ENCODE assay signal across 9 cellular contexts in the genomic region with DNA sequence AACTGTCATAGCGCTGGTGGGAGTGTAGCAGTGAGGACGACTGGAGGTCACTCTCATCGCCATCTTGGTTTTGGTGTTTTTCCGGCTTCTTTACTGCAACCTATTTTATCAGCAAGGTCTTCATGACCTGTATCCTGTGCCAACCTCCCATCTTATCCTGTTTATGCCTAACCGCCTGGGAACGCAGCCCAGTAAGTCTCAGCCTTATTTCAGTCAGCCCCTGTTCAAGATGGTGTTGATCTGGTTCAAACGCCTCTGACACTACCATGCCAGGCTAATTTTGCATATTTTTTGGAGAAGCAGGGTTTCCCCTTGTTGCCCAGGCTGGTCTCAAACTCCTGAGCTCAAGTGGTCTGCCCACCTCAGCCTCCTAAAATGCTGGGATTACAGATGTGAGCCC.
"Had no signal": no experiment of that assay in that cellular context is flagged by ENCODE, and none has a peak within 500 bp of the region (broad histone marks: within the 10 kb centered on the region; RNA-seq: fewer than 3 reads in every experiment).

No MANE protein-coding gene starts in this region.

- H3K4me1 ChIP-seq: HAP-1 had no signal

- H3K4me3 Mint-ChIP-seq: GM23338, HFFc6, IgD-negative memory B cell had no signal

- ATAC-seq: GM23338, HCT116, HepG2 had no signal

- H3K27me3 Mint-ChIP-seq: IgD-negative memory B cell had no signal

- H3K36me3 Mint-ChIP-seq: IgD-negative memory B cell had no signal

- H2AFZ ChIP-seq: GM23338 had no signal

- DNase-seq: HFFc6 had no signal

- H3K27ac Mint-ChIP-seq: GM23338, HFFc6, IgD-negative memory B cell had no signal

- H3K9me3 ChIP-seq: HAP-1 had no signal

- FAIRE-seq: H1, H54, HepG2 had no signal

- H3K36me3 ChIP-seq: HAP-1 had no signal

- H3K9me3 Mint-ChIP-seq: GM23338, IgD-negative memory B cell had no signal

- H3K4me2 ChIP-seq: GM23338 had no signal

- H3K27ac ChIP-seq: HL-60 had no signal

- H3K4me3 ChIP-seq: GM23338, HAP-1 had no signal

- H3K4me1 Mint-ChIP-seq: IgD-negative memory B cell had no signal
